8 cellular contexts compared by ENCODE assay signal in the genomic region with DNA sequence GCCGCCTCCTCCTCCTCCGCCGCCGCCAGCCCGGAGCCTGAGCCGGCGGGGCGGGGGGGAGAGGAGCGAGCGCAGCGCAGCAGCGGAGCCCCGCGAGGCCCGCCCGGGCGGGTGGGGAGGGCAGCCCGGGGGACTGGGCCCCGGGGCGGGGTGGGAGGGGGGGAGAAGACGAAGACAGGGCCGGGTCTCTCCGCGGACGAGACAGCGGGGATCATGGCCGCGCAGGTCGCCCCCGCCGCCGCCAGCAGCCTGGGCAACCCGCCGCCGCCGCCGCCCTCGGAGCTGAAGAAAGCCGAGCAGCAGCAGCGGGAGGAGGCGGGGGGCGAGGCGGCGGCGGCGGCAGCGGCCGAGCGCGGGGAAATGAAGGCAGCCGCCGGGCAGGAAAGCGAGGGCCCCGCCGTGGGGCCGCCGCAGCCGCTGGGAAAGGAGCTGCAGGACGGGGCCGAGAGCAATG. TPM values are rescaled to one million over a fixed set of nuclear protein-coding genes. Genes with fewer than 3 reads are reported as not detected.
A peak's percentile ranks its signal among the peaks of the same experiment; 100 is the strongest.
DNase-seq lines count a peak whose midpoint lies in the region; ATAC-seq and TF ChIP-seq lines count a peak whose summit lies in the region.

No MANE protein-coding gene starts in this region.

- DNase-seq in GM13977 (ENCODE audit: low spot score) (peak; percentile 48), epithelial cell of esophagus (ENCODE audit: low read depth) (no peak), GM19240 (ENCODE audit: insufficient read length, low spot score) (no peak), NCI-H2196 treated with DMSO at 0.1 percent for 48 hours (lab: John Stamatoyannopoulos, UW; ENCODE audit: unreplicated experiment) (no peak), NCI-H187 (lab: John Stamatoyannopoulos, UW) (no peak)

- H3K27ac ChIP-seq in neutrophil: peak overlapping the region; percentile 96

- no peaks in the 10 kb centered on the region for H3K9me3 ChIP-seq in neutrophil

- peak overlapping the region; percentile 67 for H3K4me3 ChIP-seq in epithelial cell of esophagus (ENCODE audit: low read length)
- H3K4me3 ChIP-seq in neutrophil (ENCODE audit: low read depth in 1 of 2, low read length in 1 of 2): peak overlapping the region; percentile 78 to 90

- TF ChIP-seq CTCF in GM13977 (IDR thresholded peaks at IDR 0.05; ENCODE audit: extremely low read depth, insufficient read depth, missing control alignments): no peak
- TF ChIP-seq CTCF in epithelial cell of esophagus (IDR thresholded peaks at IDR 0.05; ENCODE audit: insufficient read depth, low read depth, low read length, missing control alignments): no peak
- no peak for TF ChIP-seq CTCF in neutrophil (IDR thresholded peaks at IDR 0.05)

- H3K27me3 ChIP-seq in neutrophil: no peaks in the 10 kb centered on the region

- in situ Hi-C loops in GM13977 (cut with MboI; ENCODE audit: low pct_unique_long_range_greater_than_20kb, low sequenced_read_pairs, unreplicated experiment): no loop called here

- peaks cover 68 to 70% of the 10 kb centered on the region in 2 experiments for H3K4me1 ChIP-seq in neutrophil (ENCODE audit: control insufficient read depth in 1 of 2, insufficient read depth in 1 of 2, low read depth in 1 of 2, low read length in 1 of 2)

- no peaks in the 10 kb centered on the region for H3K36me3 ChIP-seq in neutrophil

- no peak for ATAC-seq in HG02938 (IDR thresholded peaks at IDR 0.05; ENCODE audit: unreplicated experiment)

TF ChIP-seq in PFSK-1, 5 proteins besides CTCF, POLR2A, EP300 and RAD21:
- 0 out of 2 replicates have a peak, but pooled peaks have one; percentile 1 for TF ChIP-seq SIN3A (IDR thresholded peaks at IDR 0.05; ENCODE audit: borderline replicate concordance, insufficient read depth, low read length)
- no peak for TF ChIP-seq TAF1 (IDR thresholded peaks at IDR 0.05; ENCODE audit: borderline replicate concordance, insufficient read depth, low read length)

RNA-seq across cellular contexts. Expression of a gene that starts 0.4 kb away (rescaled TPM):
- 54.9 TPM for polyA plus RNA-seq in PFSK-1 (2012; ENCODE audit: insufficient read length, low read depth)
